Comparison of ENCODE assay signal across 26 cellular contexts in the genomic region with DNA sequence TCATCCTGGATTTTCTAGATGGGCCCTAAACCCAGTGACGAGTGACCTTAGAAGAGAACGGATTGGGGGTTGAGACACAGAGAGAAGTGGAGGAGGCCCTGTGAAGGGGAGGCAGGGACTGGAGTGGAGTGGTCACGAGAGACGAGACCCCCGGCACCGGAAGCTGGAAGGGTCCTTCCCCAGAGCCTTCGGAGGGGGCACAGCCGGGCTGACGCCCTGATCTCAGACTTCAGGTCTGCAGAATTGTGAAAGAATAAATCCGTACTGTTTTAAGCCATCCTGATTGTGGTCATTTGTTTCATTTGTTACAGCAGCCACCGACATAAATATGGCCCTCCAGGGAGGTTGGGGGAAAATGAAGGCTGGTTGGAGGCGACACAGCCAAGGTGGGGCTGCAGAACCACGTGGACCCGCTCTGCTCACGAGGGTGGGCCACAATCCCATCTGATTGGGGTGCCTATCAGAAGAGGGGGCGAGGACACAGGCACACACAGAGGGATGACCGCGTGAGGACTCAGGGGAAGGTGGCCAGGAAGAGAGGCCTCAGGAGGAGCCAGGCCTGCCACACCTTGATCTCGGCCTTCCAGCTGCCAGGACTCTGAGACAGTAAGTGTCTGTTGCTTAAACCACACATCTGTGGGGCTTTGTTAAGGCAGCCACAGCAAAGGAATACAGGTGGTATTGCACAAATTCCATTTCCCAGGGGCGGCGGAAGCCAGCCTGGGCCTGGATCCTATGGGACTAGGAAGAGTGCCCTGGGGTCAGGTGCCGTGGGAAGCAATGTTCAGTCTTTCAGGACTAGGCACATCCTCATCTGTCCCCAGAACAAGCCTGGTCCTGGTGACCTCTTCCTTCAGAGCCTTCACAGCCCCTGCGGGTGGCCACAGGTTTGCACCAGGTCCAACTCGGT.
DNase-seq lines count a peak whose midpoint lies in the region; ATAC-seq and TF ChIP-seq lines count a peak whose summit lies in the region.
"Had no signal": no experiment of that assay in that cellular context is flagged by ENCODE, and none has a peak within 500 bp of the region (broad histone marks: within the 10 kb centered on the region; RNA-seq: fewer than 3 reads in every experiment).

No MANE protein-coding gene starts in this region.

- no peaks in the 10 kb centered on the region for H3K9me3 ChIP-seq in right lobe of liver
- H3K9me3 ChIP-seq in spleen = no peaks in the 10 kb centered on the region
- H3K9me3 ChIP-seq: BLaER1, Caco-2, HAP-1, SJCRH30 had no signal

- TF ChIP-seq CTCF in right lobe of liver (IDR thresholded peaks at IDR 0.05) = no peak
- no peak for TF ChIP-seq CTCF in spleen (IDR thresholded peaks at IDR 0.05 in 8 of 11, conservative IDR thresholded peaks at IDR 0.05 in 3 of 11)

- peak; percentile 12 for DNase-seq in activated effector memory CD4-positive, alpha-beta T cell treated with anti-CD3 and anti-CD28 coated beads, Interleukin-2, amount 50 U/mL, for 16 hours
- DNase-seq in activated effector memory CD4-positive, alpha-beta T cell treated with Interleukin-2 at 50 U/mL for 16 hours = no peak
- peak; percentile 26 for DNase-seq in SW480 (ENCODE audit: low spot score)
- peak in 2 of 3 donors; percentile 13 to 23 for DNase-seq in right lobe of liver
- DNase-seq in spleen = peak; percentile 58
- no peak for DNase-seq in NCI-H748 (lab: John Stamatoyannopoulos, UW; ENCODE audit: unreplicated experiment)
- no peak for DNase-seq in substantia nigra (lab: John Stamatoyannopoulos, UW)
- DNase-seq: ACHN; CD4-positive, alpha-beta T cell; DMS 273 treated with DMSO at 0.1 percent for 48 hours; DMS79 treated with DMSO at 0.1 percent for 48 hours; KBM-7; NCI-H1092; NCI-H1436; NCI-H187 treated with DMSO at 0.1 percent for 48 hours; NCI-H2107; NCI-H446 treated with DMSO at 0.1 percent for 48 hours; NCI-H748 treated with DMSO at 0.1 percent for 48 hours; SJCRH30 had no signal

- peaks cover 0 to 11% (median 0%) of the 10 kb centered on the region in 4 donors for H3K4me1 ChIP-seq in right lobe of liver
- no peaks in the 10 kb centered on the region for H3K4me1 ChIP-seq in spleen
- H3K4me1 ChIP-seq: BLaER1, Caco-2, HAP-1, SJCRH30 had no signal

- TF ChIP-seq POLR2A in right lobe of liver (IDR thresholded peaks at IDR 0.05) (no peak), spleen (IDR thresholded peaks at IDR 0.05) (no peak)

- H3K27me3 ChIP-seq in right lobe of liver = no peaks in the 10 kb centered on the region
- no peaks in the 10 kb centered on the region for H3K27me3 ChIP-seq in spleen (replicated peaks in 1 of 7)
- H3K27me3 ChIP-seq: BLaER1, SJCRH30 had no signal

- H3K27ac ChIP-seq in right lobe of liver (no peak overlapping the region), spleen (no peak overlapping the region), substantia nigra (ENCODE audit: low read depth, low read length, poor library complexity, severe bottlenecking) (no peak overlapping the region)
- H3K27ac ChIP-seq: 22Rv1, BLaER1, HL-60, SJCRH30 had no signal

- no peak overlapping the region for H3K4me3 ChIP-seq in right lobe of liver
- H3K4me3 ChIP-seq in spleen = no peak overlapping the region
- H3K4me3 ChIP-seq: BLaER1, GM12878, HAP-1, SJCRH30 had no signal

- ATAC-seq in right lobe of liver (no peak), GM21619 (IDR thresholded peaks at IDR 0.05; ENCODE audit: unreplicated experiment) (no peak)
- ATAC-seq: GM12878 had no signal

- H3K36me3 ChIP-seq in right lobe of liver = no peaks in the 10 kb centered on the region
- H3K36me3 ChIP-seq in spleen = no peaks in the 10 kb centered on the region
- H3K36me3 ChIP-seq: BLaER1, HAP-1, SJCRH30 had no signal

- intact Hi-C loops in right lobe of liver (cut with DNase I) = no loop called here
- intact Hi-C loops in spleen (cut with DNase I; ENCODE audit: low total_unique reads) = no loop called here

- 88% methylated on average over 15 of the region's 24 CpGs for WGBS in right lobe of liver (ENCODE audit: insufficient coverage, low coverage, low lambda C conversion rate, missing lambda C conversion rate)
- WGBS in spleen, 5 donors = 79 to 91% (median 88%) methylated on average over 24 of the region's 24 CpGs

Comparison
In these comparisons a context has a peak if more than half of its experiments do, and no peak if none do; other contexts are left out.
1. DNase-seq: peak in activated effector memory CD4-positive, alpha-beta T cell treated with anti-CD3 and anti-CD28 coated beads, Interleukin-2, amount 50 U/mL, for 16 hours (single experiment), SW480 (single experiment), right lobe of liver (2 of 3) and spleen (single experiment); none in activated effector memory CD4-positive, alpha-beta T cell treated with Interleukin-2 at 50 U/mL for 16 hours (single experiment), NCI-H748 (single experiment) and substantia nigra (0 of 49).